ENCODE assay signal across 18 cellular contexts in genomic region chr12:39395866-39396265, GRCh38. TPM values are rescaled to one million over a fixed set of nuclear protein-coding genes. Genes with fewer than 3 reads are reported as not detected.
DNase-seq lines count a peak whose midpoint lies in the region; ATAC-seq and TF ChIP-seq lines count a peak whose summit lies in the region.
"Had no signal": no experiment of that assay in that cellular context is flagged by ENCODE, and none has a peak within 500 bp of the region (broad histone marks: within the 10 kb centered on the region; RNA-seq: fewer than 3 reads in every experiment).

No MANE protein-coding gene starts in this region.

- intact Hi-C loops in Right ventricle myocardium inferior (cut with DNase I), result no loop called here
- intact Hi-C loops in cardiac septum (cut with DNase I), result loop anchor here (5.0 kb wide), 1 partner anchor 46 kb away; the partner anchor contains the start of gene KIF21A
- intact Hi-C loops in right cardiac atrium (cut with DNase I), result no loop called here

- peak overlapping the region; percentile 72 for H3K27ac Mint-ChIP-seq in type B pancreatic cell
- H3K27ac Mint-ChIP-seq in stimulated activated effector memory CD8-positive, alpha-beta T cell treated with anti-CD3 and anti-CD28 coated beads, Interleukin-12 subunit alpha, Interleukin-12 subunit beta, amount 100 ng/mL, for 72 hours, result no peak overlapping the region
- H3K27ac Mint-ChIP-seq in T-helper 2 cell treated with Interferon-gamma antibody and Interleukin-4, amounts not matched to agents 5 μg/mL and 100 μg/mL, for 36 hours, result no peak overlapping the region

- TF ChIP-seq CTCF in fibroblast of the aortic adventitia (IDR thresholded peaks at IDR 0.05; ENCODE audit: insufficient read depth, low read length) (no peak), type B pancreatic cell (conservative IDR thresholded peaks at IDR 0.05) (no peak)

- no peaks in the 10 kb centered on the region for H3K9me3 ChIP-seq in right cardiac atrium (ENCODE audit: control insufficient read depth, low read length)
- H3K9me3 ChIP-seq: BLaER1 treated with 17β-estradiol and CSF1 and Interleukin-3, amounts not matched to agents 10 nM and 100 nM; HAP-1 had no signal

- 40% methylated on average over 6 of the region's 6 CpGs for WGBS in right cardiac atrium

- DNase-seq in Right ventricle myocardium inferior (ENCODE audit: missing footprints) (no peak), cardiac septum (ENCODE audit: low spot score) (no peak), fibroblast of the aortic adventitia (ENCODE audit: low read depth) (peak; percentile 20), right cardiac atrium (peak in 1 of 3 donors; percentile 48), type B pancreatic cell (ENCODE audit: extremely low spot score, unreplicated experiment) (no peak), COLO668 (lab: John Stamatoyannopoulos, UW; ENCODE audit: unreplicated experiment) (no peak)
- no peak for DNase-seq in stimulated activated effector memory CD8-positive, alpha-beta T cell treated with anti-CD3 and anti-CD28 coated beads, Interleukin-12 subunit alpha, Interleukin-12 subunit beta, amount 100 ng/mL, for 72 hours (ENCODE audit: low spot score in 2 of 2)
- no peak for DNase-seq in T-helper 2 cell treated with Interferon-gamma antibody and Interleukin-4, amounts not matched to agents 5 μg/mL and 100 μg/mL, for 36 hours (ENCODE audit: low spot score)
- DNase-seq: DMS153, Karpas-422, MM.1S, NCI-H1105, NCI-H187, NCI-H446 had no signal

- peaks cover 1% of the 10 kb centered on the region for H3K4me1 ChIP-seq in right cardiac atrium (ENCODE audit: control insufficient read depth, insufficient read depth, low read length)

- H3K4me3 ChIP-seq in fibroblast of the aortic adventitia (ENCODE audit: low read depth, low read length) (no peak overlapping the region), right cardiac atrium (ENCODE audit: low read length) (no peak overlapping the region)
- H3K4me3 ChIP-seq: BLaER1 treated with 17β-estradiol and CSF1 and Interleukin-3, amounts not matched to agents 10 nM and 100 nM; HAP-1 had no signal

- no peaks in the 10 kb centered on the region for H3K27me3 Mint-ChIP-seq in type B pancreatic cell
- H3K27me3 Mint-ChIP-seq in T-helper 2 cell treated with Interferon-gamma antibody and Interleukin-4, amounts not matched to agents 5 μg/mL and 100 μg/mL, for 36 hours (ENCODE audit: low read depth), result no peaks in the 10 kb centered on the region

- H3K36me3 Mint-ChIP-seq in type B pancreatic cell, result no peaks in the 10 kb centered on the region
- H3K36me3 Mint-ChIP-seq in stimulated activated effector memory CD8-positive, alpha-beta T cell treated with anti-CD3 and anti-CD28 coated beads, Interleukin-12 subunit alpha, Interleukin-12 subunit beta, amount 100 ng/mL, for 72 hours, result no peaks in the 10 kb centered on the region
- no peaks in the 10 kb centered on the region for H3K36me3 Mint-ChIP-seq in T-helper 2 cell treated with Interferon-gamma antibody and Interleukin-4, amounts not matched to agents 5 μg/mL and 100 μg/mL, for 36 hours (ENCODE audit: low read depth)

- H3K27me3 ChIP-seq in right cardiac atrium (ENCODE audit: control insufficient read depth, insufficient read depth), result no peaks in the 10 kb centered on the region
- H3K27me3 ChIP-seq: BLaER1 treated with 17β-estradiol and CSF1 and Interleukin-3, amounts not matched to agents 10 nM and 100 nM had no signal

- ATAC-seq in Right ventricle myocardium inferior (peak; percentile 86), right cardiac atrium (peak; percentile 51 to 69)
- no peak for ATAC-seq in stimulated activated effector memory CD8-positive, alpha-beta T cell treated with anti-CD3 and anti-CD28 coated beads, Interleukin-12 subunit alpha, Interleukin-12 subunit beta, amount 100 ng/mL, for 72 hours
- ATAC-seq: Panc1 had no signal

- peaks cover 8% of the 10 kb centered on the region for H3K9me3 Mint-ChIP-seq in type B pancreatic cell
- H3K9me3 Mint-ChIP-seq in stimulated activated effector memory CD8-positive, alpha-beta T cell treated with anti-CD3 and anti-CD28 coated beads, Interleukin-12 subunit alpha, Interleukin-12 subunit beta, amount 100 ng/mL, for 72 hours, result peaks cover 2% of the 10 kb centered on the region
- no peaks in the 10 kb centered on the region for H3K9me3 Mint-ChIP-seq in T-helper 2 cell treated with Interferon-gamma antibody and Interleukin-4, amounts not matched to agents 5 μg/mL and 100 μg/mL, for 36 hours

- peak overlapping the region; percentile 30 for H3K27ac ChIP-seq in right cardiac atrium (ENCODE audit: low read length)
- H3K27ac ChIP-seq: 22Rv1; BLaER1 treated with 17β-estradiol and CSF1 and Interleukin-3, amounts not matched to agents 10 nM and 100 nM had no signal

- H3K4me1 Mint-ChIP-seq in type B pancreatic cell (ENCODE audit: unreplicated experiment), result peaks cover 33% of the 10 kb centered on the region
- peaks cover 16% of the 10 kb centered on the region for H3K4me1 Mint-ChIP-seq in stimulated activated effector memory CD8-positive, alpha-beta T cell treated with anti-CD3 and anti-CD28 coated beads, Interleukin-12 subunit alpha, Interleukin-12 subunit beta, amount 100 ng/mL, for 72 hours
- H3K4me1 Mint-ChIP-seq in T-helper 2 cell treated with Interferon-gamma antibody and Interleukin-4, amounts not matched to agents 5 μg/mL and 100 μg/mL, for 36 hours (ENCODE audit: low read depth), result peaks cover under 1% of the 10 kb centered on the region

- no peak overlapping the region for H3K4me3 Mint-ChIP-seq in type B pancreatic cell
- no peak overlapping the region for H3K4me3 Mint-ChIP-seq in stimulated activated effector memory CD8-positive, alpha-beta T cell treated with anti-CD3 and anti-CD28 coated beads, Interleukin-12 subunit alpha, Interleukin-12 subunit beta, amount 100 ng/mL, for 72 hours
- no peak overlapping the region for H3K4me3 Mint-ChIP-seq in T-helper 2 cell treated with Interferon-gamma antibody and Interleukin-4, amounts not matched to agents 5 μg/mL and 100 μg/mL, for 36 hours

RNA-seq across cellular contexts. Expression of gene KIF21A, which starts 47.1 kb away (rescaled TPM):
- total RNA-seq in Right ventricle myocardium inferior, result 57.9 TPM
- 52.7 TPM for total RNA-seq in cardiac septum
- 10.8 and 10.9 TPM in 2 replicates for total RNA-seq in fibroblast of the aortic adventitia (ENCODE audit: low replicate concordance)
- 10 to 100 TPM; 36.4 to 58.7 (median 41.5) TPM for total RNA-seq in right cardiac atrium
- polyA plus RNA-seq in right cardiac atrium, result 26.1 TPM
- 25.7 and 28.5 TPM in 2 replicates for total RNA-seq in type B pancreatic cell (ENCODE audit: low replicate concordance)
